In the genomic region with DNA sequence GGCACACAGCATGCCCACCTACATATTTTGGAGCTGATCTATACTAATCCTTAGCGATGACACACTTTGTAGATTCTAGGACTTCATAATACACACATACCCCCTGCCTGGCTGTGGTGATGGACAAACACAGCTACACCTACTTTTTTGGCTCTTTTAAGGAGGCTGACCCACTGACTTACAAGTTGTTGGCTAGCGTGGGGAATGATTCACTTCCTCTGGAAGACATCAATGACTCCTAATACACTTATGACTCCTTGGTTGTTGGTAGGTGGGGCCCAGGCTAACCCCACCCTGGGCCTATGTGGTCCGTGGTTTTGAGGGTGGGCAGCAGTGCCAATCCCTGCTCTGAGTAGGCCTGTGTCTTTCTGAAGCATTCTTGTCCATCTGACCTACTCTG, we compare ENCODE assay signal across 14 cellular contexts.
DNase-seq lines count a peak whose midpoint lies in the region; ATAC-seq and TF ChIP-seq lines count a peak whose summit lies in the region.
"Had no signal": no experiment of that assay in that cellular context is flagged by ENCODE, and none has a peak within 500 bp of the region (broad histone marks: within the 10 kb centered on the region; RNA-seq: fewer than 3 reads in every experiment).

No MANE protein-coding gene starts in this region.

- ATAC-seq in SK-N-SH treated with all-trans-retinoic acid at 6 μM for 48 hours (peak; percentile 66), GM21526 (IDR thresholded peaks at IDR 0.05; ENCODE audit: low FRiP score, unreplicated experiment) (no peak)
- ATAC-seq in stimulated activated effector memory CD8-positive, alpha-beta T cell treated with anti-CD3 and anti-CD28 coated beads, Interleukin-12 subunit alpha, Interleukin-12 subunit beta, amount 100 ng/mL, for 72 hours, result peak; percentile 94

- CTCF ChIA-PET in SK-N-SH (lab: Yijun Ruan, JAX), result interaction anchor here (1.0 kb wide), 1 partner anchor 469 kb away, joined by 3 read pairs; no protein-coding TSS in a partner anchor

- no peaks in the 10 kb centered on the region for H3K4me1 ChIP-seq in SK-N-SH (ENCODE audit: control insufficient read depth in 1 of 2, insufficient read depth in 2 of 2, low read depth in 1 of 2, low read length in 1 of 2)

- no peaks in the 10 kb centered on the region for H3K79me2 ChIP-seq in SK-N-SH (ENCODE audit: insufficient read depth)

- H3K36me3 Mint-ChIP-seq in stimulated activated effector memory CD8-positive, alpha-beta T cell treated with anti-CD3 and anti-CD28 coated beads, Interleukin-12 subunit alpha, Interleukin-12 subunit beta, amount 100 ng/mL, for 72 hours, result no peaks in the 10 kb centered on the region
- H3K36me3 Mint-ChIP-seq: activated naive CD4-positive, alpha-beta T cell treated with anti-CD3 and anti-CD28 coated beads, Interleukin-2, amount 10 ng/mL, durations not matched to agents 7 days and 5 days had no signal

- peaks cover 4% of the 10 kb centered on the region; the same call in 1 of the 2 replicates for H3K27me3 ChIP-seq in SK-N-SH (ENCODE audit: insufficient read depth)
- H3K27me3 ChIP-seq: esophagus muscularis mucosa, testis had no signal

- no peaks in the 10 kb centered on the region for H3K9me3 ChIP-seq in SK-N-SH
- H3K9me3 ChIP-seq: esophagus muscularis mucosa, testis had no signal

- TF ChIP-seq CTCF in SK-N-SH (IDR thresholded peaks at IDR 0.05) (no peak), fibroblast of the aortic adventitia (IDR thresholded peaks at IDR 0.05; ENCODE audit: insufficient read depth, low read length) (no peak)

- no peaks in the 10 kb centered on the region for H3K9me3 Mint-ChIP-seq in stimulated activated effector memory CD8-positive, alpha-beta T cell treated with anti-CD3 and anti-CD28 coated beads, Interleukin-12 subunit alpha, Interleukin-12 subunit beta, amount 100 ng/mL, for 72 hours
- H3K9me3 Mint-ChIP-seq: activated naive CD4-positive, alpha-beta T cell treated with anti-CD3 and anti-CD28 coated beads, Interleukin-2, amount 10 ng/mL, durations not matched to agents 7 days and 5 days had no signal

- no peaks in the 10 kb centered on the region for H4K20me1 ChIP-seq in SK-N-SH (ENCODE audit: insufficient read depth)

- H3K4me3 ChIP-seq in SK-N-SH (ENCODE audit: low read depth in 2 of 2, low read length in 1 of 2) (no peak overlapping the region), fibroblast of the aortic adventitia (ENCODE audit: low read depth, low read length) (no peak overlapping the region)
- H3K4me3 ChIP-seq: esophagus muscularis mucosa, testis had no signal

- DNase-seq in SK-N-SH (no peak), RPMI7951 (ENCODE audit: low read depth) (peak; percentile 61), fibroblast of the aortic adventitia (ENCODE audit: low read depth) (peak; percentile 96), cortex of kidney (lab: John Stamatoyannopoulos, UW) (no peak)
- DNase-seq in stimulated activated effector memory CD8-positive, alpha-beta T cell treated with anti-CD3 and anti-CD28 coated beads, Interleukin-12 subunit alpha, Interleukin-12 subunit beta, amount 100 ng/mL, for 72 hours (ENCODE audit: low spot score in 2 of 2), result no peak
- no peak for DNase-seq in stimulated activated CD4-positive, alpha-beta T cell treated with anti-CD3 and anti-CD28 coated beads, Interleukin-4, amount 100 ng/mL, for 1 hour
- DNase-seq: 8988T; activated naive CD4-positive, alpha-beta T cell treated with anti-CD3 and anti-CD28 coated beads, Interleukin-2, amount 10 ng/mL, durations not matched to agents 7 days and 5 days; NCI-H82; testis; WERI-Rb-1 had no signal

- peaks cover 13% of the 10 kb centered on the region for H3K4me1 Mint-ChIP-seq in stimulated activated effector memory CD8-positive, alpha-beta T cell treated with anti-CD3 and anti-CD28 coated beads, Interleukin-12 subunit alpha, Interleukin-12 subunit beta, amount 100 ng/mL, for 72 hours
- H3K4me1 Mint-ChIP-seq: activated naive CD4-positive, alpha-beta T cell treated with anti-CD3 and anti-CD28 coated beads, Interleukin-2, amount 10 ng/mL, durations not matched to agents 7 days and 5 days had no signal

- no peak for TF ChIP-seq EP300 in SK-N-SH (IDR thresholded peaks at IDR 0.05; ENCODE audit: borderline replicate concordance in 1 of 2, low read depth in 1 of 2, low read length in 1 of 2)

- no peaks in the 10 kb centered on the region for H3F3A ChIP-seq in SK-N-SH (replicated peaks; ENCODE audit: insufficient read depth)

- H3K9ac ChIP-seq in SK-N-SH, result no peak overlapping the region

- no peaks in the 10 kb centered on the region for H3K9me2 ChIP-seq in SK-N-SH

- no peak overlapping the region for H3K4me2 ChIP-seq in SK-N-SH

- H3K4me3 Mint-ChIP-seq in stimulated activated effector memory CD8-positive, alpha-beta T cell treated with anti-CD3 and anti-CD28 coated beads, Interleukin-12 subunit alpha, Interleukin-12 subunit beta, amount 100 ng/mL, for 72 hours, result no peak overlapping the region
- H3K4me3 Mint-ChIP-seq: activated naive CD4-positive, alpha-beta T cell treated with anti-CD3 and anti-CD28 coated beads, Interleukin-2, amount 10 ng/mL, durations not matched to agents 7 days and 5 days had no signal

- H3K27ac Mint-ChIP-seq in stimulated activated effector memory CD8-positive, alpha-beta T cell treated with anti-CD3 and anti-CD28 coated beads, Interleukin-12 subunit alpha, Interleukin-12 subunit beta, amount 100 ng/mL, for 72 hours, result no peak overlapping the region
- H3K27ac Mint-ChIP-seq: activated naive CD4-positive, alpha-beta T cell treated with anti-CD3 and anti-CD28 coated beads, Interleukin-2, amount 10 ng/mL, durations not matched to agents 7 days and 5 days had no signal

- H2AFZ ChIP-seq in SK-N-SH (ENCODE audit: low read depth), result no peak overlapping the region

- H3K27ac ChIP-seq in SK-N-SH (ENCODE audit: low read depth in 2 of 2, low read length in 1 of 2), result no peak overlapping the region
- H3K27ac ChIP-seq: esophagus muscularis mucosa, testis, WERI-Rb-1 had no signal

- TF ChIP-seq RAD21 in SK-N-SH (IDR thresholded peaks at IDR 0.05; ENCODE audit: low read length), result no peak

- 29% methylated on average over 3 of the region's 3 CpGs for WGBS in SK-N-SH (ENCODE audit: low lambda C conversion rate)

- no peaks in the 10 kb centered on the region for H3K36me3 ChIP-seq in SK-N-SH (replicated peaks in 1 of 2; ENCODE audit: control insufficient read depth in 1 of 2, insufficient read depth in 2 of 2, low read length in 1 of 2)
- H3K36me3 ChIP-seq: esophagus muscularis mucosa, WERI-Rb-1 had no signal

- POLR2A ChIA-PET in SK-N-SH (lab: Yijun Ruan, JAX), result no interaction called here

TF ChIP-seq in SK-N-SH treated with all-trans-retinoic acid at 6 μM for 48 hours, 23 proteins besides CTCF, POLR2A, EP300 and RAD21 (continues in another document):
- no peak for TF ChIP-seq TCF4 (CRISPR knock-in tag; IDR thresholded peaks at IDR 0.05; ENCODE audit: borderline replicate concordance)
- no peak for TF ChIP-seq OSR1 (CRISPR knock-in tag; IDR thresholded peaks at IDR 0.05)
- TF ChIP-seq, protein P1, sequence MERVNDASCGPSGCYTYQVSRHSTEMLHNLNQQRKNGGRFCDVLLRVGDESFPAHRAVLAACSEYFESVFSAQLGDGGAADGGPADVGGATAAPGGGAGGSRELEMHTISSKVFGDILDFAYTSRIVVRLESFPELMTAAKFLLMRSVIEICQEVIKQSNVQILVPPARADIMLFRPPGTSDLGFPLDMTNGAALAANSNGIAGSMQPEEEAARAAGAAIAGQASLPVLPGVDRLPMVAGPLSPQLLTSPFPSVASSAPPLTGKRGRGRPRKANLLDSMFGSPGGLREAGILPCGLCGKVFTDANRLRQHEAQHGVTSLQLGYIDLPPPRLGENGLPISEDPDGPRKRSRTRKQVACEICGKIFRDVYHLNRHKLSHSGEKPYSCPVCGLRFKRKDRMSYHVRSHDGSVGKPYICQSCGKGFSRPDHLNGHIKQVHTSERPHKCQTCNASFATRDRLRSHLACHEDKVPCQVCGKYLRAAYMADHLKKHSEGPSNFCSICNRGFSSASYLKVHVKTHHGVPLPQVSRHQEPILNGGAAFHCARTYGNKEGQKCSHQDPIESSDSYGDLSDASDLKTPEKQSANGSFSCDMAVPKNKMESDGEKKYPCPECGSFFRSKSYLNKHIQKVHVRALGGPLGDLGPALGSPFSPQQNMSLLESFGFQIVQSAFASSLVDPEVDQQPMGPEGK (CRISPR knock-in tag; IDR thresholded peaks at IDR 0.05; ENCODE audit: borderline replicate concordance), result no peak
- no peak for TF ChIP-seq CSDC2 (CRISPR knock-in tag; IDR thresholded peaks at IDR 0.05)
- TF ChIP-seq ZFP3 (CRISPR knock-in tag; IDR thresholded peaks at IDR 0.05), result no peak
- TF ChIP-seq RARB (CRISPR knock-in tag; IDR thresholded peaks at IDR 0.05), result no peak
- no peak for TF ChIP-seq ZNF565 (CRISPR knock-in tag; conservative IDR thresholded peaks at IDR 0.05; ENCODE audit: low read depth)
- TF ChIP-seq ISL1 (CRISPR knock-in tag; IDR thresholded peaks at IDR 0.05), result no peak
- TF ChIP-seq TOX (CRISPR knock-in tag; IDR thresholded peaks at IDR 0.05; ENCODE audit: borderline replicate concordance), result no peak

TF ChIP-seq in SK-N-SH, 30 proteins besides CTCF, POLR2A, EP300 and RAD21:
- TF ChIP-seq TCF12 (IDR thresholded peaks at IDR 0.05), result no peak
- TF ChIP-seq TAF1 (IDR thresholded peaks at IDR 0.05; ENCODE audit: borderline replicate concordance, low read depth, low read length), result no peak
- no peak for TF ChIP-seq TEAD4 (IDR thresholded peaks at IDR 0.05; ENCODE audit: borderline replicate concordance, insufficient read depth)
- TF ChIP-seq RCOR1 (IDR thresholded peaks at IDR 0.05; ENCODE audit: low read length), result no peak
- TF ChIP-seq RXRA (IDR thresholded peaks at IDR 0.05; ENCODE audit: borderline replicate concordance, low read depth), result no peak
- TF ChIP-seq POLR2AphosphoS5 (IDR thresholded peaks at IDR 0.05; ENCODE audit: low read depth, low read length), result no peak

Comparison
In these comparisons a context has a peak if more than half of its experiments do, and no peak if none do; other contexts are left out.
1. DNase-seq: peak in RPMI7951 (single experiment) and fibroblast of the aortic adventitia (single experiment); none in SK-N-SH (single experiment), stimulated activated effector memory CD8-positive, alpha-beta T cell treated with anti-CD3 and anti-CD28 coated beads, Interleukin-12 subunit alpha, Interleukin-12 subunit beta, amount 100 ng/mL, for 72 hours (0 of 2), stimulated activated CD4-positive, alpha-beta T cell treated with anti-CD3 and anti-CD28 coated beads, Interleukin-4, amount 100 ng/mL, for 1 hour (single experiment) and cortex of kidney (single experiment).